Comparison of ENCODE assay signal across 8 cellular contexts in genomic region chr7:117871778-117872538, GRCh38. TPM values are rescaled to one million over a fixed set of nuclear protein-coding genes. Genes with fewer than 3 reads are reported as not detected.
DNase-seq lines count a peak whose midpoint lies in the region; ATAC-seq, FAIRE-seq and TF ChIP-seq lines count a peak whose summit lies in the region.

No MANE protein-coding gene starts in this region.

- peaks cover 6% of the 10 kb centered on the region for H3F3A ChIP-seq in smooth muscle cell (ENCODE audit: low read depth)

- no peak overlapping the region for H3K4me3 Mint-ChIP-seq in T-helper 2 cell treated with Interferon-gamma antibody and Interleukin-4, amounts not matched to agents 5 μg/mL and 100 μg/mL, for 36 hours

- in situ Hi-C loops in K562 (cut with MboI): no loop called here

- POLR2A ChIA-PET in K562 (lab: Yijun Ruan, JAX): interaction anchor here (1.0 kb wide), 1 partner anchor 22 kb away, joined by 3 read pairs; no protein-coding TSS in a partner anchor

- no peak for TF ChIP-seq CTCF in K562 (IDR thresholded peaks at IDR 0.05 in 2 of 3, conservative IDR thresholded peaks at IDR 0.05 in 1 of 3; ENCODE audit: insufficient read depth in 2 of 3, low read depth in 1 of 3, low read length in 3 of 3)
- no peak for TF ChIP-seq CTCF in smooth muscle cell (IDR thresholded peaks at IDR 0.05; ENCODE audit: borderline replicate concordance, insufficient read depth, poor library complexity, severe bottlenecking)

- no peak overlapping the region for H3K4me2 ChIP-seq in K562 (ENCODE audit: insufficient read depth, low read length)
- peak overlapping the region; percentile 97 for H3K4me2 ChIP-seq in smooth muscle cell

- H3K27me3 Mint-ChIP-seq in T-helper 2 cell treated with Interferon-gamma antibody and Interleukin-4, amounts not matched to agents 5 μg/mL and 100 μg/mL, for 36 hours (ENCODE audit: low read depth): peaks cover 46% of the 10 kb centered on the region

- CTCF ChIA-PET in K562 (lab: Yijun Ruan, JAX; ENCODE audit: low intra/inter-chr PET ratio): no interaction called here

- H3K4me1 Mint-ChIP-seq in T-helper 2 cell treated with Interferon-gamma antibody and Interleukin-4, amounts not matched to agents 5 μg/mL and 100 μg/mL, for 36 hours (ENCODE audit: low read depth): peaks cover 2% of the 10 kb centered on the region

- no peak overlapping the region for H3K27ac Mint-ChIP-seq in T-helper 2 cell treated with Interferon-gamma antibody and Interleukin-4, amounts not matched to agents 5 μg/mL and 100 μg/mL, for 36 hours

- no TSS peak for BruUV-seq in K562 (replicated peaks; lab: Mats Ljungman, UMichigan)

- H3K27ac ChIP-seq in HUES48 (ENCODE audit: low read depth, low read length) (peak overlapping the region; percentile 11), K562 (ENCODE audit: extremely low read depth, low read depth, low read length) (no peak overlapping the region), smooth muscle cell (ENCODE audit: low read depth) (no peak overlapping the region)

- no peaks in the 10 kb centered on the region for H3K9me3 Mint-ChIP-seq in T-helper 2 cell treated with Interferon-gamma antibody and Interleukin-4, amounts not matched to agents 5 μg/mL and 100 μg/mL, for 36 hours

- no peaks in the 10 kb centered on the region for H3K36me3 Mint-ChIP-seq in T-helper 2 cell treated with Interferon-gamma antibody and Interleukin-4, amounts not matched to agents 5 μg/mL and 100 μg/mL, for 36 hours (ENCODE audit: low read depth)

- H3K9ac ChIP-seq in HUES48 (ENCODE audit: low read depth, low read length): peak overlapping the region; percentile 62
- H3K9ac ChIP-seq in K562 (ENCODE audit: insufficient read depth in 1 of 2, low read depth in 2 of 2, low read length in 2 of 2): no peak overlapping the region
- no peak overlapping the region for H3K9ac ChIP-seq in smooth muscle cell (ENCODE audit: low read depth)

- intact Hi-C loops in K562 (cut with micrococcal nuclease): no loop called here

- TF ChIP-seq POLR2A in K562 (conservative IDR thresholded peaks at IDR 0.05): no peak

- H2AFZ ChIP-seq in K562 (ENCODE audit: low read depth, low read length): no peak overlapping the region
- peak overlapping the region; percentile 88 for H2AFZ ChIP-seq in smooth muscle cell (ENCODE audit: low read depth)

- ATAC-seq in K562: peak; percentile 46
- no peak for ATAC-seq in GM18861 (IDR thresholded peaks at IDR 0.05; ENCODE audit: unreplicated experiment)
- ATAC-seq in HG03442 (IDR thresholded peaks at IDR 0.05; ENCODE audit: unreplicated experiment): no peak

- no peak for TF ChIP-seq RAD21 in K562 (CRISPR knock-in tag; conservative IDR thresholded peaks at IDR 0.05 in 1 of 2, IDR thresholded peaks at IDR 0.05 in 1 of 2)

- H4K20me1 ChIP-seq in K562 (replicated peaks; ENCODE audit: control insufficient read depth, insufficient read depth, low read length) (no peaks in the 10 kb centered on the region), smooth muscle cell (ENCODE audit: low read depth) (no peaks in the 10 kb centered on the region)

- H3K79me2 ChIP-seq in K562 (ENCODE audit: control insufficient read depth, insufficient read depth, low read length): no peaks in the 10 kb centered on the region
- peaks cover 39% of the 10 kb centered on the region for H3K79me2 ChIP-seq in smooth muscle cell (ENCODE audit: low read depth)

- H3K9me1 ChIP-seq in K562 (ENCODE audit: control insufficient read depth, insufficient read depth, low read length): no peaks in the 10 kb centered on the region

- TF ChIP-seq EP300 in K562 (IDR thresholded peaks at IDR 0.05; ENCODE audit: low read length): no peak

- H3K4me1 ChIP-seq in HUES48 (ENCODE audit: control insufficient read depth, insufficient read depth, low read length) (peaks cover 67% of the 10 kb centered on the region), K562 (replicated peaks in 1 of 2; ENCODE audit: control insufficient read depth in 2 of 2, insufficient read depth in 2 of 2, low read length in 2 of 2) (peaks cover 0 to 12% of the 10 kb centered on the region in 2 experiments; a peak in 2 of 5 replicates), smooth muscle cell (ENCODE audit: low read depth) (peaks cover 55% of the 10 kb centered on the region)

- H3K9me3 ChIP-seq in HUES48 (ENCODE audit: control insufficient read depth, insufficient read depth, low read length): no peaks in the 10 kb centered on the region
- no peaks in the 10 kb centered on the region for H3K9me3 ChIP-seq in K562 (replicated peaks; ENCODE audit: control insufficient read depth, insufficient read depth, low read depth, low read length)
- no peaks in the 10 kb centered on the region for H3K9me3 ChIP-seq in smooth muscle cell (replicated peaks; ENCODE audit: low read depth)

- 6% methylated on average over 18 of the region's 18 CpGs for WGBS in K562 (ENCODE audit: insufficient coverage, low coverage, missing lambda C conversion rate)
- 2% methylated on average over 17 of the region's 18 CpGs for WGBS in smooth muscle cell (ENCODE audit: low lambda C conversion rate)

- no peak for FAIRE-seq in K562 (lab: Jason Lieb, UNC)

- H3K4me3 ChIP-seq in HUES48 (ENCODE audit: low read depth, low read length) (peak overlapping the region; percentile 95), K562 (no peak overlapping the region), smooth muscle cell (peak overlapping the region; percentile 81)

- peaks cover 9% of the 10 kb centered on the region for H3K27me3 ChIP-seq in HUES48 (ENCODE audit: control insufficient read depth, insufficient read depth, low read length)
- H3K27me3 ChIP-seq in K562 (ENCODE audit: control insufficient read depth in 2 of 2, insufficient read depth in 2 of 2, low read length in 2 of 2): peaks cover 21 to 26% of the 10 kb centered on the region in 2 experiments; a peak in 4 of 5 replicates
- no peaks in the 10 kb centered on the region for H3K27me3 ChIP-seq in smooth muscle cell (ENCODE audit: low read depth)

- H3K36me3 ChIP-seq in HUES48 (ENCODE audit: control insufficient read depth, insufficient read depth, low read length) (no peaks in the 10 kb centered on the region), K562 (ENCODE audit: control insufficient read depth, insufficient read depth, low read length) (no peaks in the 10 kb centered on the region), smooth muscle cell (ENCODE audit: low read depth) (no peaks in the 10 kb centered on the region)

- no peak for DNase-seq in K562 (ENCODE audit: extremely low read depth in 1 of 4, low spot score in 3 of 4)
- DNase-seq in inferior parietal cortex (ENCODE audit: extremely low spot score): peak; percentile 55
- no peak for DNase-seq in smooth muscle cell (lab: John Stamatoyannopoulos, UW; ENCODE audit: unreplicated experiment)
- DNase-seq in T-helper 2 cell treated with Interferon-gamma antibody and Interleukin-4, amounts not matched to agents 5 μg/mL and 100 μg/mL, for 36 hours (ENCODE audit: low spot score): no peak
- DNase-seq in NCI-H1436 treated with DMSO at 0.1 percent for 48 hours (lab: John Stamatoyannopoulos, UW): no peak

TF ChIP-seq in K562, 482 proteins besides CTCF, POLR2A, EP300 and RAD21:
- TF ChIP-seq ELF4 (CRISPR knock-in tag; IDR thresholded peaks at IDR 0.05) (peak; percentile 64; the same call in 1 of the 2 replicates), FOXK2 (conservative IDR thresholded peaks at IDR 0.05 in 1 of 2, IDR thresholded peaks at IDR 0.05 in 1 of 2; ENCODE audit: low read depth in 2 of 2) (no peak)
TF ChIP-seq in K562: peak in this region for 1.

RNA-seq across cellular contexts. Expression of gene CTTNBP2, which starts 1.3 kb away (rescaled TPM):
- not detected in 2 replicates for total RNA-seq in K562 (2011; cell fraction: chromatin; rRNA removed; ENCODE audit: low replicate concordance)
- not detected in 2 replicates for total RNA-seq in K562 (2011; cell fraction: nucleolus; rRNA removed)
- total RNA-seq in K562 (2011; cell fraction: nucleoplasm; rRNA removed): not detected in 2 replicates
- 0.05 TPM in 1 of 2 replicates, not detected in the other for total RNA-seq in K562 (2014; rRNA removed)
- total RNA-seq in K562 (2014; rRNA removed; fragmentation: Illumina TruSeq; extraction: Trizol): not detected in 2 replicates
- 0.11 TPM in 1 of 2 replicates, not detected in the other for total RNA-seq in K562 (2015; rRNA removed; fragmentation: Illumina TruSeq; extraction: Trizol)
- 0.09 TPM in 1 of 2 replicates, not detected in the other for total RNA-seq in K562 (2021)
- polyA plus RNA-seq in K562 (2011; rRNA removed): not detected in 2 replicates
- 0.01 TPM in 1 of 2 replicates, not detected in the other for polyA plus RNA-seq in K562 (2011; cell fraction: cytosol; rRNA removed)
- not detected in 2 replicates for polyA plus RNA-seq in K562 (2011; cell fraction: nucleus; rRNA removed)
- polyA plus RNA-seq in K562 (2012): not detected in 2 replicates
- not detected in 2 replicates for polyA plus RNA-seq in K562 (2014; fragmentation: Illumina TruSeq; extraction: Trizol)
- not detected for polyA plus RNA-seq in K562 (2014; fragmentation: Nextera tagmentation; extraction: Ambion mirVana)
- not detected in 2 replicates for polyA plus RNA-seq in K562 (2014; rRNA removed)
- polyA minus RNA-seq in K562 (2011; rRNA and poly(A)+ RNA removed): 0.04 TPM in 1 of 2 replicates, not detected in the other
- polyA minus RNA-seq in K562 (2011; cell fraction: cytosol; rRNA and poly(A)+ RNA removed): not detected in 2 replicates
- not detected in 2 replicates for polyA minus RNA-seq in K562 (2011; cell fraction: nucleus; rRNA and poly(A)+ RNA removed)
- 22.9 and 42.3 TPM in 2 replicates for total RNA-seq in smooth muscle cell
- polyA plus RNA-seq in smooth muscle cell: 4.8 and 22.3 TPM in 2 replicates

Comparison
In these comparisons a context has a peak if more than half of its experiments do, and no peak if none do; other contexts are left out.
1. RNA of gene CTTNBP2, which starts 1.3 kb away (total RNA-seq): 22.9 to 42.3 TPM in smooth muscle cell; 0.05 to 0.11 TPM in K562; every median in the first group is over 10 times any median in the second.